Comparison of ENCODE assay signal across 1 cellular context in the genomic region with DNA sequence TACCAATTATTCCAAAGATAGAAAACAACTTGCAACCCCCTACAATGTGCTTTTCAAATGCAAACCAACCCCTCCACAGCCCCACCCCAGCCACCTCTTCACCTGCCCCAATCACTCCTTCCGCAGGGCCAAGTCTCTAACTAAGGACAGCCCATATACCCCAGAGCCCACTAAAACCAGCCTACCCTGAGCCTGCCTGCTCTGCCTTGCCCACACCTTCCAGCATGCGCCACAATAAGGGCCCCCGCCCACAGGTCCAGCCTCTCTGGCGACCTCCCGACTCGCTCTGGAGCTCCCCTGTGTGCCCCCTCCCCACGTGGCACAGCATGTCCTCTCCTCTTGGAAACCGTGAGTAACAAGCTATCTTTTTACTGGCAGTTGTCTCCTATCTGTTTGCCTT.
TF ChIP-seq lines count a peak whose summit lies in the region.

No MANE protein-coding gene starts in this region.

TF ChIP-seq in IMR-90, 13 proteins besides CTCF, POLR2A, EP300 and RAD21:
- TF ChIP-seq FOS (IDR thresholded peaks at IDR 0.05; ENCODE audit: low read depth, low read length) (no peak), CHD1 (IDR thresholded peaks at IDR 0.05; ENCODE audit: low read depth, low read length) (no peak), MAFK (IDR thresholded peaks at IDR 0.05; ENCODE audit: low read depth, low read length) (no peak), RCOR1 (IDR thresholded peaks at IDR 0.05; ENCODE audit: insufficient replicate concordance, low read length) (no peak), BHLHE40 (IDR thresholded peaks at IDR 0.05; ENCODE audit: low read depth, low read length) (no peak), SMC3 (IDR thresholded peaks at IDR 0.05; ENCODE audit: low read depth, low read length) (no peak), CEBPB (IDR thresholded peaks at IDR 0.05; ENCODE audit: low read depth, low read length) (no peak), MXI1 (IDR thresholded peaks at IDR 0.05; ENCODE audit: borderline replicate concordance, low read depth, low read length) (no peak), NFE2L2 (IDR thresholded peaks at IDR 0.05; ENCODE audit: low read depth, low read length) (no peak), RFX5 (IDR thresholded peaks at IDR 0.05; ENCODE audit: low read depth, low read length) (no peak), MAZ (IDR thresholded peaks at IDR 0.05; ENCODE audit: borderline replicate concordance, low read depth, low read length) (no peak)
- TF ChIP-seq, protein P1, sequence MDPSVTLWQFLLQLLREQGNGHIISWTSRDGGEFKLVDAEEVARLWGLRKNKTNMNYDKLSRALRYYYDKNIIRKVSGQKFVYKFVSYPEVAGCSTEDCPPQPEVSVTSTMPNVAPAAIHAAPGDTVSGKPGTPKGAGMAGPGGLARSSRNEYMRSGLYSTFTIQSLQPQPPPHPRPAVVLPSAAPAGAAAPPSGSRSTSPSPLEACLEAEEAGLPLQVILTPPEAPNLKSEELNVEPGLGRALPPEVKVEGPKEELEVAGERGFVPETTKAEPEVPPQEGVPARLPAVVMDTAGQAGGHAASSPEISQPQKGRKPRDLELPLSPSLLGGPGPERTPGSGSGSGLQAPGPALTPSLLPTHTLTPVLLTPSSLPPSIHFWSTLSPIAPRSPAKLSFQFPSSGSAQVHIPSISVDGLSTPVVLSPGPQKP (IDR thresholded peaks at IDR 0.05; ENCODE audit: borderline replicate concordance, low read depth, low read length) = no peak
- TF ChIP-seq, protein P2, sequence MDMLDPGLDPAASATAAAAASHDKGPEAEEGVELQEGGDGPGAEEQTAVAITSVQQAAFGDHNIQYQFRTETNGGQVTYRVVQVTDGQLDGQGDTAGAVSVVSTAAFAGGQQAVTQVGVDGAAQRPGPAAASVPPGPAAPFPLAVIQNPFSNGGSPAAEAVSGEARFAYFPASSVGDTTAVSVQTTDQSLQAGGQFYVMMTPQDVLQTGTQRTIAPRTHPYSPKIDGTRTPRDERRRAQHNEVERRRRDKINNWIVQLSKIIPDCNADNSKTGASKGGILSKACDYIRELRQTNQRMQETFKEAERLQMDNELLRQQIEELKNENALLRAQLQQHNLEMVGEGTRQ (IDR thresholded peaks at IDR 0.05; ENCODE audit: low read depth, low read length) = no peak
TF ChIP-seq in IMR-90: peak in this region for 0.
